ENCODE assay signal across 1 cellular context in genomic region chr16:272633-273546, GRCh38.
TF ChIP-seq lines count a peak whose summit lies in the region.

No MANE protein-coding gene starts in this region.

TF ChIP-seq in HEK293, 187 proteins besides CTCF, POLR2A, EP300 and RAD21:
- TF ChIP-seq TSHZ1 (tag by site-specific recombination; IDR thresholded peaks at IDR 0.05; ENCODE audit: borderline replicate concordance) = no peak
- TF ChIP-seq GLIS2 (tag by site-specific recombination; IDR thresholded peaks at IDR 0.05) = 0 out of 2 replicates have a peak, but pooled peaks have one; percentile 45
- TF ChIP-seq ZNF335 (tag by site-specific recombination; conservative IDR thresholded peaks at IDR 0.05) = peak; percentile 64
